Comparison of ENCODE assay signal across 11 cellular contexts in genomic region chr10:58919927-58920654, GRCh38.
A peak's percentile ranks its signal among the peaks of the same experiment; 100 is the strongest.
DNase-seq lines count a peak whose midpoint lies in the region; ATAC-seq, FAIRE-seq and TF ChIP-seq lines count a peak whose summit lies in the region.
"Had no signal": no experiment of that assay in that cellular context is flagged by ENCODE, and none has a peak within 500 bp of the region (broad histone marks: within the 10 kb centered on the region; RNA-seq: fewer than 3 reads in every experiment).

No MANE protein-coding gene starts in this region.

- H3K36me3 ChIP-seq in BJ (ENCODE audit: control insufficient read depth, insufficient read depth, low read length) (no peaks in the 10 kb centered on the region), Peyer's patch (no peaks in the 10 kb centered on the region)

- CTCF ChIA-PET in BJ (lab: Yijun Ruan, JAX): no interaction called here

- H3K27me3 ChIP-seq in BJ (ENCODE audit: control insufficient read depth, insufficient read depth, low read length): no peaks in the 10 kb centered on the region
- H3K27me3 ChIP-seq in Peyer's patch: no peaks in the 10 kb centered on the region

- POLR2A ChIA-PET in BJ (lab: Charles Lee): no interaction called here

- TF ChIP-seq CTCF in BJ (IDR thresholded peaks at IDR 0.05; ENCODE audit: insufficient read depth, low read depth, low read length): no peak
- no peak for TF ChIP-seq CTCF in Peyer's patch (IDR thresholded peaks at IDR 0.05)
- no peak for TF ChIP-seq CTCF in GM13977 (IDR thresholded peaks at IDR 0.05; ENCODE audit: extremely low read depth, insufficient read depth, missing control alignments)

- H3K4me3 ChIP-seq in BJ (ENCODE audit: low read depth, low read length): no peak overlapping the region
- no peak overlapping the region for H3K4me3 ChIP-seq in Peyer's patch

- no peak for FAIRE-seq in HTR-8/SVneo (lab: Jason Lieb, UNC)
- FAIRE-seq: G401.6 had no signal

- TF ChIP-seq POLR2A in Peyer's patch (IDR thresholded peaks at IDR 0.05): no peak

- no peaks in the 10 kb centered on the region for H3K9me3 ChIP-seq in Peyer's patch

- H3K27ac ChIP-seq in Peyer's patch: no peak overlapping the region

- peak; percentile 53 for DNase-seq in BJ (ENCODE audit: low read depth)
- peak; percentile 34 for DNase-seq in HTR-8/SVneo (ENCODE audit: insufficient read length, low spot score)
- peak; percentile 54 for DNase-seq in amniotic epithelial cell (ENCODE audit: low read depth)
- DNase-seq in kidney tubule cell (ENCODE audit: low spot score): peak; percentile 94
- DNase-seq in SHP77 treated with DMSO at 0.1 percent for 48 hours (lab: John Stamatoyannopoulos, UW): no peak
- DNase-seq in Peyer's patch: no peak
- DNase-seq in GM13977 (ENCODE audit: low spot score): no peak
- DNase-seq: natural killer cell; stimulated activated CD8-positive, alpha-beta memory T cell treated with anti-CD3 and anti-CD28 coated beads, Interleukin-4, amount 100 ng/mL, for 48 hours had no signal

- H3K4me1 ChIP-seq in Peyer's patch: no peaks in the 10 kb centered on the region

- in situ Hi-C loops in GM13977 (cut with MboI; ENCODE audit: low pct_unique_long_range_greater_than_20kb, low sequenced_read_pairs, unreplicated experiment): no loop called here

- ATAC-seq in GM19328 (IDR thresholded peaks at IDR 0.05; ENCODE audit: unreplicated experiment): no peak
- ATAC-seq: natural killer cell had no signal

Comparison
In these comparisons a context has a peak if more than half of its experiments do, and no peak if none do; other contexts are left out.
1. DNase-seq: peak in BJ (single experiment), HTR-8/SVneo (single experiment), amniotic epithelial cell (single experiment) and kidney tubule cell (single experiment); none in SHP77 treated with DMSO at 0.1 percent for 48 hours (single experiment), Peyer's patch (0 of 3) and GM13977 (single experiment).